16 cellular contexts compared by ENCODE assay signal in the genomic region with DNA sequence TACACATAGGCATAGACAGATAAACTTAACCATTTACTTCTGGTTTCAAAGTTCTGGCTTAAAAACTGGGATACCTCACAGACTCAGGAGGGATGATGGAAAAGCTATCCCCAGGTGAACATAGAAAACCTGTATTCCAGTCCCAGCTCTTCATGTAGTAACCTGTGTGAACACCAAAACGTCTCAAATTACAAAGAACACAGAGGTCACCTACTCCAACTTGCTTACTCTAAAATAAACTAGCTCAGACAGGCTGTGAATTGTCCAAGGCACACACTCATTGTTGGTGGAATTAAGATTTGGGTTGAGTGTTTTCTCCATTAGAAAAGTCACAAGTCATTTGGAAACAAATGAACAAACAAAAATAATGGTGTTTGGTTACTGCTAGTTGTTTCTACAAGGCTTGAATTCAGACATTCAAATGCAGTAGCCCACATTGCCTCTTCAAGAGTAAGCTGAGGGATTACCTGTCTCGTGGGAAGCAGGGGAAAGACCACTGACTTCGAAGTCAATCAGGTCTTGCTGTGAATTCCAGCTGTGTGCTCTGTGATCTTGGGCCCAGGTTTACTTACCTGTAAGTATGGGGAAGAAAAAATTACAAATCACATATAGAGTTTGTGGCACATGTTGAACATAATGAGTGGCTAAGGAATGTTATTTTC. TPM values are rescaled to one million over a fixed set of nuclear protein-coding genes. Genes with fewer than 3 reads are reported as not detected.
A peak's percentile ranks its signal among the peaks of the same experiment; 100 is the strongest.
DNase-seq lines count a peak whose midpoint lies in the region; ATAC-seq and TF ChIP-seq lines count a peak whose summit lies in the region.
"Had no signal": no experiment of that assay in that cellular context is flagged by ENCODE, and none has a peak within 500 bp of the region (broad histone marks: within the 10 kb centered on the region; RNA-seq: fewer than 3 reads in every experiment).

No MANE protein-coding gene starts in this region.

- no peak overlapping the region for H3K4me3 ChIP-seq in mucosa of descending colon
- H3K4me3 ChIP-seq: HAP-1 had no signal

- H3K9me3 ChIP-seq in mucosa of descending colon, result no peaks in the 10 kb centered on the region
- H3K9me3 ChIP-seq: HAP-1 had no signal

- H3K27ac ChIP-seq in foreskin keratinocyte, result peak overlapping the region; percentile 23
- H3K27ac ChIP-seq: brain microvascular endothelial cell, parathyroid adenoma, WERI-Rb-1 had no signal

- no peaks in the 10 kb centered on the region for H3K27me3 ChIP-seq in foreskin keratinocyte
- H3K27me3 ChIP-seq: brain microvascular endothelial cell had no signal

- ATAC-seq in foreskin keratinocyte (peak; percentile 91), HG03159 (IDR thresholded peaks at IDR 0.05; ENCODE audit: unreplicated experiment) (no peak), mucosa of descending colon (no peak)

- intact Hi-C loops in mucosa of descending colon (cut with DNase I, micrococcal nuclease), result no loop called here

- DNase-seq in COLO668 (lab: John Stamatoyannopoulos, UW; ENCODE audit: unreplicated experiment) (peak; percentile 8), HPDE6-E6E7 (ENCODE audit: extremely low spot score) (peak; percentile 69), NCI-H69 (lab: John Stamatoyannopoulos, UW) (peak; percentile 70), foreskin keratinocyte (peak; percentile 87 to 93), mucosa of descending colon (no peak), cerebellum (ENCODE audit: low spot score) (no peak)
- no peak for DNase-seq in activated CD4-positive, CD25-positive, alpha-beta regulatory T cell treated with anti-CD3 and anti-CD28 coated beads, Interleukin-2, amount 50 U/mL, for 72 hours
- DNase-seq: activated CD8-positive, alpha-beta memory T cell treated with anti-CD3 and anti-CD28 coated beads, Interleukin-2, amount 50 U/mL, for 4 hours; brain microvascular endothelial cell; islet precursor cell; midbrain; stimulated activated CD4-positive, alpha-beta T cell treated with anti-CD3 and anti-CD28 coated beads, Interleukin-15, amount 100 ng/mL, for 24 hours; WERI-Rb-1 had no signal

- H3K36me3 ChIP-seq in mucosa of descending colon (ENCODE audit: low read depth), result no peaks in the 10 kb centered on the region
- H3K36me3 ChIP-seq: brain microvascular endothelial cell, HAP-1, WERI-Rb-1 had no signal

- H3K4me1 ChIP-seq in foreskin keratinocyte, result peaks cover 5% of the 10 kb centered on the region
- no peaks in the 10 kb centered on the region for H3K4me1 ChIP-seq in mucosa of descending colon (ENCODE audit: low read depth)

- TF ChIP-seq CTCF in foreskin keratinocyte (conservative IDR thresholded peaks at IDR 0.05), result no peak
- TF ChIP-seq CTCF in mucosa of descending colon (IDR thresholded peaks at IDR 0.05), result no peak

RNA-seq across cellular contexts. Expression of a gene that starts 48.2 kb away (rescaled TPM):
- total RNA-seq in foreskin keratinocyte (22.5 and 23.6 TPM in 2 replicates), mucosa of descending colon (100 to 1,000 TPM in 1 of 3 donors, 10 to 100 TPM in 2; 57.7 to 105 (median 89.4) TPM), cerebellum (19.3 TPM)
- polyA plus RNA-seq in foreskin keratinocyte, result 9.2 and 10.7 TPM in 2 replicates

Comparison
In these comparisons a context has a peak if more than half of its experiments do, and no peak if none do; other contexts are left out.
1. DNase-seq: peak in COLO668 (single experiment), HPDE6-E6E7 (single experiment), NCI-H69 (single experiment) and foreskin keratinocyte (2 of 2); none in mucosa of descending colon (0 of 3), activated CD4-positive, CD25-positive, alpha-beta regulatory T cell treated with anti-CD3 and anti-CD28 coated beads, Interleukin-2, amount 50 U/mL, for 72 hours (single experiment) and cerebellum (single experiment).